In the genomic region with DNA sequence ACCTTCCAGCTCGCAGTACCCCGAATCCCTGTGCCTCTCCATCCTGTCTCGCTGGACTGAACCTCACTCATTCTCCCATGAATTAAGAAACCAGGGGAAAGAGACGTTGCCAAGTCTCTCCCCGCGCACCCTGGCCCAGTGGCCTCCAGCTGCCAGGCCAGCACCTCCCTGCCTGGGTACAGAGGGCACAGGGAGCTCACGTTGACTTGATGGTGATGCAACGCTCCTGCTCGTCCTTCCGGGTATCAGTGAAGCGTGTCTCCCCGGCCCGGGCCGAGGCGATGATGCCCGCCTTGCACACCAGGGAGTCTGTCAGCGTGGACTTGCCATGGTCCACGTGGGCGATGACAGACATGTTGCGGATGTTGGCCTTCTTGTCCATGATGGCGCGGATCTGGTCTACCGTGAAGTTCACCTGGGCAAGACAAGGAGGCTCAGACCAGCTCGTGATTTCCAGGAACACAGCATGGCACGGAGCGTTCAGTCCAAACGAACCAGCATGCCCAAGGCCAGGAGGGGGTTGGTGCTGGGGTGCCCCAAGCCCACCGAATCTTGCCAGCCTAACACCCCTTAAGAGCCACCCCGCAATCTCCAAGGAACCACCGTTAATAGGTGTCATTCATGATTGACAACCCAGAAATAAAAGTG, we compare ENCODE assay signal across 1 cellular context.
TF ChIP-seq lines count a peak whose summit lies in the region.

No MANE protein-coding gene starts in this region.

TF ChIP-seq in HepG2, 621 proteins besides CTCF, POLR2A, EP300 and RAD21 (continued from another document and continues in another):
- TF ChIP-seq, protein P1, sequence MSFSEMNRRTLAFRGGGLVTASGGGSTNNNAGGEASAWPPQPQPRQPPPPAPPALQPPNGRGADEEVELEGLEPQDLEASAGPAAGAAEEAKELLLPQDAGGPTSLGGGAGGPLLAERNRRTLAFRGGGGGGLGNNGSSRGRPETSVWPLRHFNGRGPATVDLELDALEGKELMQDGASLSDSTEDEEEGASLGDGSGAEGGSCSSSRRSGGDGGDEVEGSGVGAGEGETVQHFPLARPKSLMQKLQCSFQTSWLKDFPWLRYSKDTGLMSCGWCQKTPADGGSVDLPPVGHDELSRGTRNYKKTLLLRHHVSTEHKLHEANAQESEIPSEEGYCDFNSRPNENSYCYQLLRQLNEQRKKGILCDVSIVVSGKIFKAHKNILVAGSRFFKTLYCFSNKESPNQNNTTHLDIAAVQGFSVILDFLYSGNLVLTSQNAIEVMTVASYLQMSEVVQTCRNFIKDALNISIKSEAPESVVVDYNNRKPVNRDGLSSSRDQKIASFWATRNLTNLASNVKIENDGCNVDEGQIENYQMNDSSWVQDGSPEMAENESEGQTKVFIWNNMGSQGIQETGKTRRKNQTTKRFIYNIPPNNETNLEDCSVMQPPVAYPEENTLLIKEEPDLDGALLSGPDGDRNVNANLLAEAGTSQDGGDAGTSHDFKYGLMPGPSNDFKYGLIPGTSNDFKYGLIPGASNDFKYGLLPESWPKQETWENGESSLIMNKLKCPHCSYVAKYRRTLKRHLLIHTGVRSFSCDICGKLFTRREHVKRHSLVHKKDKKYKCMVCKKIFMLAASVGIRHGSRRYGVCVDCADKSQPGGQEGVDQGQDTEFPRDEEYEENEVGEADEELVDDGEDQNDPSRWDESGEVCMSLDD (CRISPR knock-in tag; IDR thresholded peaks at IDR 0.05; ENCODE audit: borderline replicate concordance): no peak
- no peak for TF ChIP-seq GTF2F1 (IDR thresholded peaks at IDR 0.05; ENCODE audit: low read length)
- no peak for TF ChIP-seq ZNF468 (CRISPR knock-in tag; IDR thresholded peaks at IDR 0.05)
- TF ChIP-seq GABPA (IDR thresholded peaks at IDR 0.05; ENCODE audit: low read depth, low read length): no peak
- TF ChIP-seq GABPA (CRISPR knock-in tag; IDR thresholded peaks at IDR 0.05; ENCODE audit: low read depth): no peak
- TF ChIP-seq ZNF569 (CRISPR knock-in tag; IDR thresholded peaks at IDR 0.05; ENCODE audit: borderline replicate concordance): no peak
- TF ChIP-seq, protein P2, sequence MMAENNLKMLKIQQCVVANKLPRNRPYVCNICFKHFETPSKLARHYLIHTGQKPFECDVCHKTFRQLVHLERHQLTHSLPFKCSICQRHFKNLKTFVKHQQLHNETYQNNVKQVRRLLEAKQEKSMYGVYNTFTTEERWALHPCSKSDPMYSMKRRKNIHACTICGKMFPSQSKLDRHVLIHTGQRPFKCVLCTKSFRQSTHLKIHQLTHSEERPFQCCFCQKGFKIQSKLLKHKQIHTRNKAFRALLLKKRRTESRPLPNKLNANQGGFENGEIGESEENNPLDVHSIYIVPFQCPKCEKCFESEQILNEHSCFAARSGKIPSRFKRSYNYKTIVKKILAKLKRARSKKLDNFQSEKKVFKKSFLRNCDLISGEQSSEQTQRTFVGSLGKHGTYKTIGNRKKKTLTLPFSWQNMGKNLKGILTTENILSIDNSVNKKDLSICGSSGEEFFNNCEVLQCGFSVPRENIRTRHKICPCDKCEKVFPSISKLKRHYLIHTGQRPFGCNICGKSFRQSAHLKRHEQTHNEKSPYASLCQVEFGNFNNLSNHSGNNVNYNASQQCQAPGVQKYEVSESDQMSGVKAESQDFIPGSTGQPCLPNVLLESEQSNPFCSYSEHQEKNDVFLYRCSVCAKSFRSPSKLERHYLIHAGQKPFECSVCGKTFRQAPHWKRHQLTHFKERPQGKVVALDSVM (CRISPR knock-in tag; IDR thresholded peaks at IDR 0.05): no peak
- TF ChIP-seq, protein P3, sequence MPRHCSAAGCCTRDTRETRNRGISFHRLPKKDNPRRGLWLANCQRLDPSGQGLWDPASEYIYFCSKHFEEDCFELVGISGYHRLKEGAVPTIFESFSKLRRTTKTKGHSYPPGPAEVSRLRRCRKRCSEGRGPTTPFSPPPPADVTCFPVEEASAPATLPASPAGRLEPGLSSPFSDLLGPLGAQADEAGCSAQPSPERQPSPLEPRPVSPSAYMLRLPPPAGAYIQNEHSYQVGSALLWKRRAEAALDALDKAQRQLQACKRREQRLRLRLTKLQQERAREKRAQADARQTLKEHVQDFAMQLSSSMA (CRISPR knock-in tag; IDR thresholded peaks at IDR 0.05): no peak
- TF ChIP-seq MZF1 (CRISPR knock-in tag; IDR thresholded peaks at IDR 0.05; ENCODE audit: borderline replicate concordance): no peak
- TF ChIP-seq SMYD3 (CRISPR knock-in tag; IDR thresholded peaks at IDR 0.05): no peak
- TF ChIP-seq ZNF256 (CRISPR knock-in tag; conservative IDR thresholded peaks at IDR 0.05): no peak
- TF ChIP-seq HMG20B (CRISPR knock-in tag; conservative IDR thresholded peaks at IDR 0.05): no peak
- no peak for TF ChIP-seq ZSCAN22 (CRISPR knock-in tag; IDR thresholded peaks at IDR 0.05)
- TF ChIP-seq ZNF558 (CRISPR knock-in tag; IDR thresholded peaks at IDR 0.05; ENCODE audit: borderline replicate concordance): no peak
- TF ChIP-seq AGO2 (optimal IDR thresholded peaks at IDR 0.05; ENCODE audit: low read depth, low read length): peak; percentile 95
- TF ChIP-seq ZFX (CRISPR knock-in tag; IDR thresholded peaks at IDR 0.05; ENCODE audit: low read depth): peak; percentile 26; the same call in 1 of the 2 replicates
- TF ChIP-seq REL (CRISPR knock-in tag; conservative IDR thresholded peaks at IDR 0.05): no peak
- TF ChIP-seq RFXANK (CRISPR knock-in tag; IDR thresholded peaks at IDR 0.05): no peak
- TF ChIP-seq THAP11 (CRISPR knock-in tag; IDR thresholded peaks at IDR 0.05): peak; percentile 9; the same call in 1 of the 2 replicates
- no peak for TF ChIP-seq FOXK1 (CRISPR knock-in tag; IDR thresholded peaks at IDR 0.05; ENCODE audit: borderline replicate concordance, low read depth)
- TF ChIP-seq ATF7-NPFF (CRISPR knock-in tag; IDR thresholded peaks at IDR 0.05; ENCODE audit: low read depth): no peak
- TF ChIP-seq, protein P4, sequence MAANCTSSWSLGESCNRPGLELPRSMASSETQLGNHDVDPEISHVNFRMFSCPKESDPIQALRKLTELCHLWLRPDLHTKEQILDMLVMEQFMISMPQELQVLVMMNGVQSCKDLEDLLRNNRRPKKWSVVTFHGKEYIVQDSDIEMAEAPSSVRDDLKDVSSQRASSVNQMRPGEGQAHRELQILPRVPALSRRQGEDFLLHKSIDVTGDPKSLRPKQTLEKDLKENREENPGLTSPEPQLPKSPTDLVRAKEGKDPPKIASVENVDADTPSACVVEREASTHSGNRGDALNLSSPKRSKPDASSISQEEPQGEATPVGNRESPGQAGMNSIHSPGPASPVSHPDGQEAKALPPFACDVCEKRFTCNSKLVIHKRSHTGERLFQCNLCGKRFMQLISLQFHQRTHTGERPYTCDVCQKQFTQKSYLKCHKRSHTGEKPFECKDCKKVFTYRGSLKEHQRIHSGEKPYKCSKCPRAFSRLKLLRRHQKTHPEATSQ (CRISPR knock-in tag; IDR thresholded peaks at IDR 0.05; ENCODE audit: borderline replicate concordance): no peak
- no peak for TF ChIP-seq KMT2B (CRISPR knock-in tag; IDR thresholded peaks at IDR 0.05)
- no peak for TF ChIP-seq NCOA2 (CRISPR knock-in tag; IDR thresholded peaks at IDR 0.05)
- TF ChIP-seq ZNF747 (CRISPR knock-in tag; IDR thresholded peaks at IDR 0.05; ENCODE audit: borderline replicate concordance): no peak
- no peak for TF ChIP-seq RNF2 (conservative IDR thresholded peaks at IDR 0.05; ENCODE audit: low read depth)
- TF ChIP-seq ARNTL (CRISPR knock-in tag; IDR thresholded peaks at IDR 0.05): no peak
- no peak for TF ChIP-seq RCOR2 (CRISPR knock-in tag; IDR thresholded peaks at IDR 0.05)
- TF ChIP-seq CBFB (CRISPR knock-in tag; IDR thresholded peaks at IDR 0.05): no peak
- no peak for TF ChIP-seq RFX5 (IDR thresholded peaks at IDR 0.05; ENCODE audit: low read depth, low read length)
- TF ChIP-seq ZNF333 (CRISPR knock-in tag; IDR thresholded peaks at IDR 0.05; ENCODE audit: borderline replicate concordance): no peak
- TF ChIP-seq, protein P5, sequence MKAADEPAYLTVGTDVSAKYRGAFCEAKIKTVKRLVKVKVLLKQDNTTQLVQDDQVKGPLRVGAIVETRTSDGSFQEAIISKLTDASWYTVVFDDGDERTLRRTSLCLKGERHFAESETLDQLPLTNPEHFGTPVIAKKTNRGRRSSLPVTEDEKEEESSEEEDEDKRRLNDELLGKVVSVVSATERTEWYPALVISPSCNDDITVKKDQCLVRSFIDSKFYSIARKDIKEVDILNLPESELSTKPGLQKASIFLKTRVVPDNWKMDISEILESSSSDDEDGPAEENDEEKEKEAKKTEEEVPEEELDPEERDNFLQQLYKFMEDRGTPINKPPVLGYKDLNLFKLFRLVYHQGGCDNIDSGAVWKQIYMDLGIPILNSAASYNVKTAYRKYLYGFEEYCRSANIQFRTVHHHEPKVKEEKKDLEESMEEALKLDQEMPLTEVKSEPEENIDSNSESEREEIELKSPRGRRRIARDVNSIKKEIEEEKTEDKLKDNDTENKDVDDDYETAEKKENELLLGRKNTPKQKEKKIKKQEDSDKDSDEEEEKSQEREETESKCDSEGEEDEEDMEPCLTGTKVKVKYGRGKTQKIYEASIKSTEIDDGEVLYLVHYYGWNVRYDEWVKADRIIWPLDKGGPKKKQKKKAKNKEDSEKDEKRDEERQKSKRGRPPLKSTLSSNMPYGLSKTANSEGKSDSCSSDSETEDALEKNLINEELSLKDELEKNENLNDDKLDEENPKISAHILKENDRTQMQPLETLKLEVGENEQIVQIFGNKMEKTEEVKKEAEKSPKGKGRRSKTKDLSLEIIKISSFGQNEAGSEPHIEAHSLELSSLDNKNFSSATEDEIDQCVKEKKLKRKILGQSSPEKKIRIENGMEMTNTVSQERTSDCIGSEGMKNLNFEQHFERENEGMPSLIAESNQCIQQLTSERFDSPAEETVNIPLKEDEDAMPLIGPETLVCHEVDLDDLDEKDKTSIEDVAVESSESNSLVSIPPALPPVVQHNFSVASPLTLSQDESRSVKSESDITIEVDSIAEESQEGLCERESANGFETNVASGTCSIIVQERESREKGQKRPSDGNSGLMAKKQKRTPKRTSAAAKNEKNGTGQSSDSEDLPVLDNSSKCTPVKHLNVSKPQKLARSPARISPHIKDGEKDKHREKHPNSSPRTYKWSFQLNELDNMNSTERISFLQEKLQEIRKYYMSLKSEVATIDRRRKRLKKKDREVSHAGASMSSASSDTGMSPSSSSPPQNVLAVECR (CRISPR knock-in tag; IDR thresholded peaks at IDR 0.05; ENCODE audit: borderline replicate concordance): peak; percentile 71
- TF ChIP-seq ZNF232 (CRISPR knock-in tag; IDR thresholded peaks at IDR 0.05; ENCODE audit: borderline replicate concordance): no peak
- 0 out of 2 replicates have a peak, but pooled peaks have one; percentile 32 for TF ChIP-seq BRD4 (CRISPR knock-in tag; IDR thresholded peaks at IDR 0.05)
- no peak for TF ChIP-seq HCFC1 (IDR thresholded peaks at IDR 0.05; ENCODE audit: low read depth, low read length)
- TF ChIP-seq MIER3 (CRISPR knock-in tag; IDR thresholded peaks at IDR 0.05; ENCODE audit: borderline replicate concordance): no peak
- TF ChIP-seq, protein P6, sequence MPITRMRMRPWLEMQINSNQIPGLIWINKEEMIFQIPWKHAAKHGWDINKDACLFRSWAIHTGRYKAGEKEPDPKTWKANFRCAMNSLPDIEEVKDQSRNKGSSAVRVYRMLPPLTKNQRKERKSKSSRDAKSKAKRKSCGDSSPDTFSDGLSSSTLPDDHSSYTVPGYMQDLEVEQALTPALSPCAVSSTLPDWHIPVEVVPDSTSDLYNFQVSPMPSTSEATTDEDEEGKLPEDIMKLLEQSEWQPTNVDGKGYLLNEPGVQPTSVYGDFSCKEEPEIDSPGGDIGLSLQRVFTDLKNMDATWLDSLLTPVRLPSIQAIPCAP (CRISPR knock-in tag; IDR thresholded peaks at IDR 0.05; ENCODE audit: low read depth): no peak
- TF ChIP-seq, protein P7, sequence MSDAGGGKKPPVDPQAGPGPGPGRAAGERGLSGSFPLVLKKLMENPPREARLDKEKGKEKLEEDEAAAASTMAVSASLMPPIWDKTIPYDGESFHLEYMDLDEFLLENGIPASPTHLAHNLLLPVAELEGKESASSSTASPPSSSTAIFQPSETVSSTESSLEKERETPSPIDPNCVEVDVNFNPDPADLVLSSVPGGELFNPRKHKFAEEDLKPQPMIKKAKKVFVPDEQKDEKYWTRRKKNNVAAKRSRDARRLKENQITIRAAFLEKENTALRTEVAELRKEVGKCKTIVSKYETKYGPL (CRISPR knock-in tag; IDR thresholded peaks at IDR 0.05): no peak
- TF ChIP-seq ZNF792 (CRISPR knock-in tag; IDR thresholded peaks at IDR 0.05): no peak
